Comparison of ENCODE assay signal across 30 cellular contexts in the genomic region with DNA sequence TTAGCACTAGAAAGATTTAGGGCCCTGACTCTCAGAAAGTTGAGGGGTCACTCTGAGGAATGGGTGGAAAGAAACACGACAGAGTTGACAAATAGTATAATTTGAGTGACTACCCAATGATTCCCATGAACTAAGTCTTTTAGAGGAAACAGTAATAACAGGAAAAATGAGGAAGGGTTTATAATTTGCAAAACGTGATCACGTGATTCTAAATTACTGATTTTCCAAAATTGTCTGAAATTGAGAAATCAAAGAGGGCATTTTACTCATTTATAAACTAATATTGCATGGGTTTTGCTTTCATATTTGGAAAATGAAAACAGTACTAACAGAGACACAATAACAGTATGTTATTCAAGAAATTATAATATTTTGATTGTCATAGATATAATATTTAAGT.
"Had no signal": no experiment of that assay in that cellular context is flagged by ENCODE, and none has a peak within 500 bp of the region (broad histone marks: within the 10 kb centered on the region; RNA-seq: fewer than 3 reads in every experiment).

No MANE protein-coding gene starts in this region.

- H3K27me3 Mint-ChIP-seq: activated CD4-positive, alpha-beta memory T cell treated with anti-CD3 and anti-CD28 coated beads for 36 hours; activated CD4-positive, alpha-beta T cell treated with anti-CD3 and anti-CD28 coated beads for 36 hours; activated CD4-positive, alpha-beta T cell treated with anti-CD3 and anti-CD28 coated beads, Interleukin-2, amount 10 ng/mL, durations not matched to agents 24 days and 14 days; activated CD8-positive, alpha-beta memory T cell treated with anti-CD3 and anti-CD28 coated beads, Interleukin-2, amount 10 ng/mL, durations not matched to agents 7 days and 5 days; activated naive CD4-positive, alpha-beta T cell treated with anti-CD3 and anti-CD28 coated beads, Interleukin-2, amount 50 U/mL, for 24 hours; activated naive CD8-positive, alpha-beta T cell treated with anti-CD3 and anti-CD28 coated beads for 36 hours; activated naive CD8-positive, alpha-beta T cell treated with anti-CD3 and anti-CD28 coated beads, Interleukin-2, amount 50 U/mL, for 24 hours; T-helper 17 cell had no signal

- H3K36me3 ChIP-seq: adrenal gland, colonic mucosa had no signal

- H3K27ac ChIP-seq: adrenal gland, body of pancreas, colonic mucosa had no signal

- H3K4me1 Mint-ChIP-seq: activated CD4-positive, alpha-beta T cell treated with anti-CD3 and anti-CD28 coated beads for 36 hours; activated CD4-positive, alpha-beta T cell treated with anti-CD3 and anti-CD28 coated beads, Interleukin-2, amount 10 ng/mL, durations not matched to agents 24 days and 14 days; activated CD8-positive, alpha-beta memory T cell treated with anti-CD3 and anti-CD28 coated beads, Interleukin-2, amount 10 ng/mL, durations not matched to agents 7 days and 5 days; activated naive CD4-positive, alpha-beta T cell treated with anti-CD3 and anti-CD28 coated beads, Interleukin-2, amount 50 U/mL, for 24 hours; activated naive CD8-positive, alpha-beta T cell treated with anti-CD3 and anti-CD28 coated beads for 36 hours; activated naive CD8-positive, alpha-beta T cell treated with anti-CD3 and anti-CD28 coated beads, Interleukin-2, amount 50 U/mL, for 24 hours; T-helper 17 cell had no signal

- DNase-seq: activated CD4-positive, alpha-beta memory T cell treated with anti-CD3 and anti-CD28 coated beads for 36 hours; activated CD4-positive, alpha-beta T cell treated with anti-CD3 and anti-CD28 coated beads for 36 hours; activated CD4-positive, alpha-beta T cell treated with anti-CD3 and anti-CD28 coated beads, Interleukin-2, amount 10 ng/mL, durations not matched to agents 24 days and 14 days; activated CD4-positive, CD25-positive, alpha-beta regulatory T cell; activated CD4-positive, CD25-positive, alpha-beta regulatory T cell treated with anti-CD3 and anti-CD28 coated beads, Interleukin-2, amount 50 U/mL, for 72 hours; activated CD8-positive, alpha-beta memory T cell treated with anti-CD3 and anti-CD28 coated beads, Interleukin-2, amount 10 ng/mL, durations not matched to agents 7 days and 5 days; activated CD8-positive, alpha-beta memory T cell treated with anti-CD3 and anti-CD28 coated beads, Interleukin-2, amount 50 U/mL, for 4 hours; activated CD8-positive, alpha-beta T cell treated with anti-CD3 and anti-CD28 coated beads, Interleukin-2, amount 10 ng/mL, durations not matched to agents 7 days and 5 days; activated effector memory CD4-positive, alpha-beta T cell treated with anti-CD3 and anti-CD28 coated beads, Interleukin-2, amount 50 U/mL, for 16 hours; activated naive CD4-positive, alpha-beta T cell treated with anti-CD3 and anti-CD28 coated beads for 36 hours; activated naive CD8-positive, alpha-beta T cell treated with anti-CD3 and anti-CD28 coated beads for 36 hours; activated naive CD8-positive, alpha-beta T cell treated with anti-CD3 and anti-CD28 coated beads, Interleukin-2, amount 50 U/mL, for 24 hours; activated T-cell treated with anti-CD3 and anti-CD28 coated beads, Interleukin-2, amount 50 U/mL, for 1 hour; activated T-cell treated with anti-CD3 and anti-CD28 coated beads, Interleukin-2, amount 50 U/mL, for 48 hours; adrenal gland; amygdala; aorta; body of pancreas; caudate nucleus; colonic mucosa; effector CD8-positive, alpha-beta T cell; foreskin fibroblast; head of caudate nucleus; T-helper 17 cell; T1000 had no signal

- H3K4me1 ChIP-seq: adrenal gland, body of pancreas, colonic mucosa had no signal

- H3K27ac Mint-ChIP-seq: activated CD4-positive, alpha-beta memory T cell treated with anti-CD3 and anti-CD28 coated beads for 36 hours; activated CD4-positive, alpha-beta T cell treated with anti-CD3 and anti-CD28 coated beads for 36 hours; activated CD4-positive, alpha-beta T cell treated with anti-CD3 and anti-CD28 coated beads, Interleukin-2, amount 10 ng/mL, durations not matched to agents 24 days and 14 days; activated CD8-positive, alpha-beta memory T cell treated with anti-CD3 and anti-CD28 coated beads, Interleukin-2, amount 10 ng/mL, durations not matched to agents 7 days and 5 days; activated CD8-positive, alpha-beta T cell treated with anti-CD3 and anti-CD28 coated beads, Interleukin-2, amount 10 ng/mL, durations not matched to agents 7 days and 5 days; activated naive CD4-positive, alpha-beta T cell treated with anti-CD3 and anti-CD28 coated beads for 36 hours; activated naive CD4-positive, alpha-beta T cell treated with anti-CD3 and anti-CD28 coated beads, Interleukin-2, amount 50 U/mL, for 24 hours; activated naive CD8-positive, alpha-beta T cell treated with anti-CD3 and anti-CD28 coated beads for 36 hours; activated naive CD8-positive, alpha-beta T cell treated with anti-CD3 and anti-CD28 coated beads, Interleukin-2, amount 50 U/mL, for 24 hours; activated T-helper 1 cell treated with anti-CD3 and anti-CD28 coated beads, Interleukin-12 subunit alpha, Interleukin-12 subunit beta, Interleukin-2, Interleukin-4 antibody, amounts not matched to agents 30 ng/mL and 10 ng/mL and 1 ng/mL, durations not matched to agents 14 hours and 24 hours and 36 hours; activated T-helper 2 cell treated with anti-CD3 and anti-CD28 coated beads, Interferon-gamma antibody, Interleukin-2, Interleukin-4, amounts not matched to agents 10 μg/mL and 5 μg/mL and 100 μg/mL, durations not matched to agents 14 hours and 24 hours and 36 hours; T-helper 17 cell; T-helper 2 cell treated with Interferon-gamma antibody and Interleukin-4, amounts not matched to agents 5 μg/mL and 100 μg/mL, for 36 hours had no signal

- H3K4me3 ChIP-seq: adrenal gland, body of pancreas, colonic mucosa had no signal

- H3K36me3 Mint-ChIP-seq: activated CD4-positive, alpha-beta memory T cell treated with anti-CD3 and anti-CD28 coated beads for 36 hours; activated CD8-positive, alpha-beta memory T cell treated with anti-CD3 and anti-CD28 coated beads, Interleukin-2, amount 10 ng/mL, durations not matched to agents 7 days and 5 days; activated naive CD4-positive, alpha-beta T cell treated with anti-CD3 and anti-CD28 coated beads, Interleukin-2, amount 50 U/mL, for 24 hours; activated naive CD8-positive, alpha-beta T cell treated with anti-CD3 and anti-CD28 coated beads for 36 hours had no signal

- H3K9me3 Mint-ChIP-seq: activated CD4-positive, alpha-beta T cell treated with anti-CD3 and anti-CD28 coated beads, Interleukin-2, amount 10 ng/mL, durations not matched to agents 24 days and 14 days; activated naive CD4-positive, alpha-beta T cell treated with anti-CD3 and anti-CD28 coated beads for 36 hours; activated naive CD8-positive, alpha-beta T cell treated with anti-CD3 and anti-CD28 coated beads for 36 hours; activated T-helper 1 cell treated with anti-CD3 and anti-CD28 coated beads, Interleukin-12 subunit alpha, Interleukin-12 subunit beta, Interleukin-2, Interleukin-4 antibody, amounts not matched to agents 30 ng/mL and 10 ng/mL and 1 ng/mL, durations not matched to agents 14 hours and 24 hours and 36 hours had no signal

- ATAC-seq: activated CD4-positive, alpha-beta T cell treated with anti-CD3 and anti-CD28 coated beads for 36 hours; activated CD8-positive, alpha-beta memory T cell treated with anti-CD3 and anti-CD28 coated beads, Interleukin-2, amount 10 ng/mL, durations not matched to agents 7 days and 5 days; activated CD8-positive, alpha-beta T cell treated with anti-CD3 and anti-CD28 coated beads, Interleukin-2, amount 10 ng/mL, durations not matched to agents 7 days and 5 days; activated naive CD8-positive, alpha-beta T cell treated with anti-CD3 and anti-CD28 coated beads, Interleukin-2, amount 50 U/mL, for 24 hours; body of pancreas; esophagus mucosa; T-helper 17 cell had no signal

- H3K9me3 ChIP-seq: adrenal gland, body of pancreas, colonic mucosa had no signal

- H3K27me3 ChIP-seq: adrenal gland, body of pancreas, colonic mucosa had no signal

- H3K4me3 Mint-ChIP-seq: activated CD4-positive, alpha-beta memory T cell treated with anti-CD3 and anti-CD28 coated beads for 36 hours; activated CD4-positive, alpha-beta T cell treated with anti-CD3 and anti-CD28 coated beads for 36 hours; activated CD4-positive, alpha-beta T cell treated with anti-CD3 and anti-CD28 coated beads, Interleukin-2, amount 10 ng/mL, durations not matched to agents 24 days and 14 days; activated CD8-positive, alpha-beta memory T cell treated with anti-CD3 and anti-CD28 coated beads, Interleukin-2, amount 10 ng/mL, durations not matched to agents 7 days and 5 days; activated CD8-positive, alpha-beta T cell treated with anti-CD3 and anti-CD28 coated beads, Interleukin-2, amount 10 ng/mL, durations not matched to agents 7 days and 5 days; activated naive CD4-positive, alpha-beta T cell treated with anti-CD3 and anti-CD28 coated beads for 36 hours; activated naive CD4-positive, alpha-beta T cell treated with anti-CD3 and anti-CD28 coated beads, Interleukin-2, amount 50 U/mL, for 24 hours; activated naive CD8-positive, alpha-beta T cell treated with anti-CD3 and anti-CD28 coated beads for 36 hours; activated naive CD8-positive, alpha-beta T cell treated with anti-CD3 and anti-CD28 coated beads, Interleukin-2, amount 50 U/mL, for 24 hours; activated T-helper 1 cell treated with anti-CD3 and anti-CD28 coated beads, Interleukin-12 subunit alpha, Interleukin-12 subunit beta, Interleukin-2, Interleukin-4 antibody, amounts not matched to agents 30 ng/mL and 10 ng/mL and 1 ng/mL, durations not matched to agents 14 hours and 24 hours and 36 hours; T-helper 17 cell; T-helper 2 cell treated with Interferon-gamma antibody and Interleukin-4, amounts not matched to agents 5 μg/mL and 100 μg/mL, for 36 hours had no signal
